ENCODE assay signal across 13 cellular contexts in the genomic region with DNA sequence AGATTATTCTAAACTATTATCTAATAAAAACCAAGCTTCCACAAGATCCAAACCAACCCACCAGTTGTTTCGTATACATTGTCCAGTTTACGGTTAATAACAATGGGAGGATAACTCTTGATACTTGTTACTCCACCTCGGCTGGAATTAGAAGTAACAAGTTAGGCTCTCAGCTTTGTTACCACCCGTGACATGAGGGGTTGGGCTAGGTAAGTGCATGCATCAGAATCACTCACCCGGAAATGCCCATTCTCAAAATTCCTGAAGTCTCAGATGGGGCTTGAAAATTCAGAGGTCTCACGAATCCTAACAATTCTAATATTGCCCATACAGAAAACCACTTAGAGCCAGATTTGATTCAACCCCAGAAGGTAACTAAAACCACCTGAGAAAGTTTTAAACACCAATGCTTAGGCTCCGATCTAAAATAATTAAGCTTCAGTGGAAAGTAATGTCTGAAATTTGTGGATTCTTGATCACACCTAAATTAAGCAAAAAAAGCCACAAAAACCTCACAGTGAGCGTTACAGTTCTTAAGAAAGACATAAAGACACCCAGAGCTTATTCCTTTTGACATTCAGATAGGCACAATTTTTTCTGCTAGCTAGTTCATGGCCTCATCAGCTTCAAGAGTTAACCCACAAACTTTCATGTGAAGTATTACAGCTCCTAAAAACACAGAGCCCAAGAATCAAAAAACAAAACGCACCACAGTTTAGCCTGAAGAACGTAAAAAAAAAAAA. TPM values are rescaled to one million over a fixed set of nuclear protein-coding genes. Genes with fewer than 3 reads are reported as not detected.
DNase-seq lines count a peak whose midpoint lies in the region; ATAC-seq, FAIRE-seq and TF ChIP-seq lines count a peak whose summit lies in the region.
"Had no signal": no experiment of that assay in that cellular context is flagged by ENCODE, and none has a peak within 500 bp of the region (broad histone marks: within the 10 kb centered on the region; RNA-seq: fewer than 3 reads in every experiment).

No MANE protein-coding gene starts in this region.

- POLR2A ChIA-PET in GM12878 (lab: Charles Lee): interaction anchor here (0.8 to 9.9 kb wide), 7 partner anchors 8 to 30 kb away, joined by 3 to 126 read pairs (median 15); a partner anchor contains a TSS

- RAD21 ChIA-PET in GM12878 (lab: Charles Lee; ENCODE audit: unreplicated experiment): interaction anchor here (0.8 to 7.3 kb wide), 8 partner anchors 10 to 77 kb away, joined by 3 to 92 read pairs (median 10); no protein-coding TSS in a partner anchor

- intact Hi-C loops in GM12878 (cut with micrococcal nuclease; ENCODE audit: unreplicated experiment): loop anchor here (10.0 kb wide), 1 partner anchor 336 kb away; no protein-coding TSS in a partner anchor

- H3K4me1 ChIP-seq in OCI-LY3 (ENCODE audit: low read length) (peaks cover 59% of the 10 kb centered on the region), GM12878 (ENCODE audit: control insufficient read depth, insufficient read depth, low read length) (peaks cover 32% of the 10 kb centered on the region)

- no peak for TF ChIP-seq RAD21 in GM12878 (IDR thresholded peaks at IDR 0.05; ENCODE audit: insufficient read depth, low read depth, low read length)

- H3K27ac Mint-ChIP-seq in activated T-cell treated with anti-CD3 and anti-CD28 coated beads, Interleukin-2, amount 50 U/mL, for 72 hours: peak overlapping the region; percentile 89

- H3K4me1 Mint-ChIP-seq in activated T-cell treated with anti-CD3 and anti-CD28 coated beads, Interleukin-2, amount 50 U/mL, for 72 hours (ENCODE audit: low read depth): peaks cover 66% of the 10 kb centered on the region

- H3K27ac ChIP-seq in OCI-LY3 (ENCODE audit: low read length) (peak overlapping the region; percentile 90), GM12878 (ENCODE audit: control insufficient read depth, insufficient read depth) (peak overlapping the region; percentile 48; the same call in 1 of the 2 replicates), substantia nigra (ENCODE audit: low read depth, low read length, poor library complexity, severe bottlenecking) (no peak overlapping the region)
- H3K27ac ChIP-seq: PC-9, SK-N-MC had no signal

- DNase-seq in activated T-cell treated with anti-CD3 and anti-CD28 coated beads, Interleukin-2, amount 50 U/mL, for 72 hours: no peak
- DNase-seq in activated T-cell treated with anti-CD3 and anti-CD28 coated beads, Interleukin-2, amount 50 U/mL, for 48 hours: no peak
- DNase-seq in GM12878 (ENCODE audit: low read depth, low spot score) (no peak), substantia nigra (lab: John Stamatoyannopoulos, UW) (no peak), MV-4-11 (lab: John Stamatoyannopoulos, UW) (no peak), GM10266 (ENCODE audit: extremely low spot score) (no peak)
- DNase-seq in stimulated activated naive CD8-positive, alpha-beta T cell treated with anti-CD3 and anti-CD28 coated beads, Interleukin-15, Interleukin-2, amounts not matched to agents 100 U/mL and 50 U/mL, for 24 hours: no peak
- DNase-seq: PC-9 had no signal

- H3K27me3 Mint-ChIP-seq in activated T-cell treated with anti-CD3 and anti-CD28 coated beads, Interleukin-2, amount 50 U/mL, for 72 hours (ENCODE audit: low read depth): no peaks in the 10 kb centered on the region

- no peak for TF ChIP-seq EP300 in GM12878 (IDR thresholded peaks at IDR 0.05; ENCODE audit: borderline replicate concordance in 1 of 2, control insufficient read depth in 1 of 2, low read depth in 2 of 2, low read length in 2 of 2)

- H3K36me3 ChIP-seq in OCI-LY3 (replicated peaks; ENCODE audit: low read depth, low read length): peaks cover 3% of the 10 kb centered on the region
- no peaks in the 10 kb centered on the region for H3K36me3 ChIP-seq in GM12878 (ENCODE audit: control insufficient read depth in 2 of 2, insufficient read depth in 2 of 2, low read length in 1 of 2)

- in situ Hi-C loops in GM12878 (cut with MboI): no loop called here

- SMC1A ChIA-PET in GM12878 (lab: Charles Lee; ENCODE audit: uncharacterized antibody, unreplicated experiment): interaction anchor here (0.6 to 10.2 kb wide), 14 partner anchors 11 to 469 kb away, joined by 3 to 136 read pairs (median 8); a partner anchor contains a TSS

- peak overlapping the region; percentile 55 for H3K4me3 ChIP-seq in OCI-LY3 (ENCODE audit: low read length)
- no peak overlapping the region for H3K4me3 ChIP-seq in GM12878
- H3K4me3 ChIP-seq: PC-9, SK-N-MC had no signal

- peak overlapping the region; percentile 49 to 65 for H3K4me3 Mint-ChIP-seq in activated T-cell treated with anti-CD3 and anti-CD28 coated beads, Interleukin-2, amount 50 U/mL, for 72 hours

- H3K4me2 ChIP-seq in OCI-LY3 (ENCODE audit: low read length) (peak overlapping the region; percentile 81), GM12878 (ENCODE audit: control insufficient read depth, insufficient read depth) (peak overlapping the region; percentile 70; the same call in 1 of the 2 replicates)
- H3K4me2 ChIP-seq: PC-9 had no signal

- H4K20me1 ChIP-seq in OCI-LY3 (ENCODE audit: insufficient read depth, low read length): no peaks in the 10 kb centered on the region
- H4K20me1 ChIP-seq in GM12878 (ENCODE audit: control insufficient read depth, insufficient read depth): no peaks in the 10 kb centered on the region

- ATAC-seq in activated T-cell treated with anti-CD3 and anti-CD28 coated beads, Interleukin-2, amount 50 U/mL, for 72 hours (replicated peaks in 1 of 2): peak; percentile 58 to 78
- ATAC-seq in GM12878: no peak
- ATAC-seq in stimulated activated naive CD8-positive, alpha-beta T cell treated with anti-CD3 and anti-CD28 coated beads, Interleukin-15, Interleukin-2, amounts not matched to agents 100 U/mL and 50 U/mL, for 24 hours: peak; percentile 65
- ATAC-seq: right cardiac atrium had no signal

- H3K9ac ChIP-seq in OCI-LY3 (ENCODE audit: low read length) (peak overlapping the region; percentile 85), GM12878 (ENCODE audit: control insufficient read depth, insufficient read depth, low read length) (peak overlapping the region; percentile 34; the same call in 1 of the 2 replicates)

- 79% methylated on average over 10 of the region's 10 CpGs for WGBS in GM12878 (ENCODE audit: insufficient coverage, insufficient replicate concordance, low lambda C conversion rate, missing lambda C conversion rate)

- peaks cover 2 to 9% of the 10 kb centered on the region in 2 donors for H3K9me3 Mint-ChIP-seq in activated T-cell treated with anti-CD3 and anti-CD28 coated beads, Interleukin-2, amount 50 U/mL, for 72 hours

- no peak for TF ChIP-seq POLR2A in GM12878 (IDR thresholded peaks at IDR 0.05; ENCODE audit: low read depth, low read length)

- BruUV-seq in GM12878 (replicated peaks; lab: Mats Ljungman, UMichigan): TSS peak; percentile 63

- H2AFZ ChIP-seq in OCI-LY3 (ENCODE audit: low read depth, low read length): 0 out of 2 replicates have a peak overlapping the region, but pooled peaks have one; percentile 12
- no peak overlapping the region; the same call in none of the 2 replicates for H2AFZ ChIP-seq in GM12878 (ENCODE audit: control insufficient read depth, low read depth, low read length)
- H2AFZ ChIP-seq: PC-9 had no signal

- no peak for TF ChIP-seq CTCF in OCI-LY3 (IDR thresholded peaks at IDR 0.05; ENCODE audit: low read depth, low read length)
- TF ChIP-seq CTCF in GM12878 (IDR thresholded peaks at IDR 0.05 in 2 of 3, conservative IDR thresholded peaks at IDR 0.05 in 1 of 3; ENCODE audit: control insufficient read depth in 2 of 3, extremely low read depth in 1 of 3, insufficient read depth in 1 of 3, low read depth in 3 of 3, low read length in 3 of 3): no peak
- TF ChIP-seq CTCF in GM10266 (IDR thresholded peaks at IDR 0.05; ENCODE audit: control insufficient read depth, insufficient read depth, low read depth, missing control alignments): no peak

- no peaks in the 10 kb centered on the region for H3K79me2 ChIP-seq in OCI-LY3 (ENCODE audit: low read length)
- H3K79me2 ChIP-seq in GM12878 (ENCODE audit: control insufficient read depth, insufficient read depth, low read length): no peaks in the 10 kb centered on the region

- peaks cover 3 to 6% of the 10 kb centered on the region in 2 donors for H3K36me3 Mint-ChIP-seq in activated T-cell treated with anti-CD3 and anti-CD28 coated beads, Interleukin-2, amount 50 U/mL, for 72 hours (ENCODE audit: insufficient read depth in 2 of 2)

- no peaks in the 10 kb centered on the region for H3K27me3 ChIP-seq in OCI-LY3 (ENCODE audit: low read depth, low read length)
- no peaks in the 10 kb centered on the region for H3K27me3 ChIP-seq in GM12878 (replicated peaks in 1 of 2; ENCODE audit: control insufficient read depth in 2 of 2, insufficient read depth in 2 of 2, low read length in 1 of 2)

- CTCF ChIA-PET in GM12878 (lab: Yijun Ruan, JAX): interaction anchor here (1.0 to 5.5 kb wide), 7 partner anchors 12 to 43 kb away, joined by 5 to 55 read pairs (median 14); no protein-coding TSS in a partner anchor

- H3K9me3 ChIP-seq in OCI-LY3 (ENCODE audit: insufficient read depth, low read length) (no peaks in the 10 kb centered on the region), GM12878 (replicated peaks; ENCODE audit: control insufficient read depth, insufficient read depth, low read length) (peaks cover 20% of the 10 kb centered on the region)

- FAIRE-seq in GM12878 (lab: Jason Lieb, UNC): peak; percentile 69
- FAIRE-seq: D721Med, TTC549 had no signal

RNA-seq across cellular contexts. Expression of a gene that starts 27.1 kb away (rescaled TPM):
- 100 to 1,000 TPM; 131 to 203 TPM for total RNA-seq in activated T-cell treated with anti-CD3 and anti-CD28 coated beads, Interleukin-2, amount 50 U/mL, for 72 hours
- total RNA-seq in GM12878 (2013; cell fraction: nucleolus; rRNA removed): 0.67 and 1.0 TPM in 2 replicates
- total RNA-seq in GM12878 (2014; rRNA removed) (0.45 and 0.65 TPM in 2 replicates), GM12878 (2014; rRNA removed; fragmentation: Illumina TruSeq; extraction: Trizol) (0.67 and 0.88 TPM in 2 replicates), GM12878 (2021) (1.6 TPM in 2 replicates)
- polyA plus RNA-seq in GM12878 (2011; ENCODE audit: low read depth): 0.76 TPM
- polyA plus RNA-seq in GM12878 (2011; rRNA removed) (2.4 and 3.5 TPM in 2 replicates), GM12878 (2014; fragmentation: Illumina TruSeq; extraction: Trizol) (1.1 and 3.2 TPM in 2 replicates), GM12878 (2014; fragmentation: Nextera tagmentation; extraction: Ambion mirVana) (1 to 10 TPM in 1 of 2 experiments, under 1 TPM in 1; 0.82 to 1.8 TPM), GM12878 (2014; rRNA removed) (0.71 and 0.85 TPM in 2 replicates), GM12878 (2016; fragmentation: Nextera tagmentation; extraction: Ambion mirVana) (under 1 TPM; 0.67 to 0.72 TPM)
- 0.88 and 0.99 TPM in 2 replicates for polyA plus RNA-seq in GM12878 (2011; cell fraction: cytosol; rRNA removed)
- 0.90 and 1.3 TPM in 2 replicates for polyA plus RNA-seq in GM12878 (2011; cell fraction: nucleus; rRNA removed)
- 1.3 and 2.3 TPM in 2 replicates for polyA plus RNA-seq in GM12878 (2012)
- 1.1 and 1.8 TPM in 2 replicates for polyA minus RNA-seq in GM12878 (2011; rRNA and poly(A)+ RNA removed)
- 1.2 and 1.6 TPM in 2 replicates for polyA minus RNA-seq in GM12878 (2011; cell fraction: cytosol; rRNA and poly(A)+ RNA removed)
- polyA minus RNA-seq in GM12878 (2011; cell fraction: nucleus; rRNA and poly(A)+ RNA removed): 0.85 and 1.1 TPM in 2 replicates

RNA-seq across cellular contexts. Expression of a gene that starts 34.3 kb away (rescaled TPM):
- 10 to 100 TPM; 70.7 to 96.1 TPM for total RNA-seq in activated T-cell treated with anti-CD3 and anti-CD28 coated beads, Interleukin-2, amount 50 U/mL, for 72 hours
- 63.2 and 66.0 TPM in 2 replicates for total RNA-seq in GM12878 (2013; cell fraction: nucleolus; rRNA removed)
- total RNA-seq in GM12878 (2014; rRNA removed) (4.7 and 5.6 TPM in 2 replicates), GM12878 (2014; rRNA removed; fragmentation: Illumina TruSeq; extraction: Trizol) (5.4 and 5.5 TPM in 2 replicates), GM12878 (2021) (5.8 and 6.1 TPM in 2 replicates)
- 7.8 TPM for polyA plus RNA-seq in GM12878 (2011; ENCODE audit: low read depth)
- polyA plus RNA-seq in GM12878 (2011; rRNA removed) (133 and 141 TPM in 2 replicates), GM12878 (2014; fragmentation: Illumina TruSeq; extraction: Trizol) (6.7 and 7.3 TPM in 2 replicates), GM12878 (2014; fragmentation: Nextera tagmentation; extraction: Ambion mirVana) (1 to 10 TPM; 2.0 to 3.7 TPM), GM12878 (2014; rRNA removed) (3.8 and 5.9 TPM in 2 replicates), GM12878 (2016; fragmentation: Nextera tagmentation; extraction: Ambion mirVana) (1 to 10 TPM; 4.1 to 4.2 TPM)
- polyA plus RNA-seq in GM12878 (2011; cell fraction: cytosol; rRNA removed): 94.6 and 110 TPM in 2 replicates
- polyA plus RNA-seq in GM12878 (2011; cell fraction: nucleus; rRNA removed): 35.5 and 39.0 TPM in 2 replicates
- 11.4 and 20.4 TPM in 2 replicates for polyA plus RNA-seq in GM12878 (2012)
- polyA minus RNA-seq in GM12878 (2011; rRNA and poly(A)+ RNA removed): 135 and 152 TPM in 2 replicates
- 57.1 and 64.0 TPM in 2 replicates for polyA minus RNA-seq in GM12878 (2011; cell fraction: cytosol; rRNA and poly(A)+ RNA removed)
- 21.2 and 30.0 TPM in 2 replicates for polyA minus RNA-seq in GM12878 (2011; cell fraction: nucleus; rRNA and poly(A)+ RNA removed)

Comparison
In these comparisons a context has a peak if more than half of its experiments do, and no peak if none do; other contexts are left out.
1. RNA of a gene that starts 27.1 kb away (total RNA-seq): 131 to 203 TPM in activated T-cell treated with anti-CD3 and anti-CD28 coated beads, Interleukin-2, amount 50 U/mL, for 72 hours; 0.45 to 1.6 TPM in GM12878; every median in the first group is over 10 times any median in the second.